1 cellular context compared by ENCODE assay signal in the genomic region with DNA sequence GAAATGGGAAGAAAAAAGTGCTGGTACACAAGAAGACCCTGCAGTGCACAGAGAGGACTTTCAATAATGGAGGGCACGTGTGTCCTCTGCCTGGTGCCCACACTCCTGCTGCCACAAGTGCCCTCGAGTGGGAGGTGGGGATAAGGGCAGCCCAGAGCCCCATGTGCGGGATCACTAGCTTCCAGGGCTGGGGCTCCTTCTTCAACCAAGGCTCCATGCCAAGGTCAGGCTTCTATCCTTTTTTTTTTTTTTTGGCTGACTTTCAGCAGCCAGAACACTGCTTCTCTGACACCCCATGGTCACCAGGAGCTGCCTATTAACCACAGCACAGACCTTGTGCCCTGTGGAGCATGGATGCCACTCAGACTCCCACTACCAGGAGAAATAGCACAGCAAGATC.
TF ChIP-seq lines count a peak whose summit lies in the region.

No MANE protein-coding gene starts in this region.

TF ChIP-seq in GM23338, 12 proteins besides CTCF, POLR2A, EP300 and RAD21 (continued from another document):
- TF ChIP-seq, protein P1, sequence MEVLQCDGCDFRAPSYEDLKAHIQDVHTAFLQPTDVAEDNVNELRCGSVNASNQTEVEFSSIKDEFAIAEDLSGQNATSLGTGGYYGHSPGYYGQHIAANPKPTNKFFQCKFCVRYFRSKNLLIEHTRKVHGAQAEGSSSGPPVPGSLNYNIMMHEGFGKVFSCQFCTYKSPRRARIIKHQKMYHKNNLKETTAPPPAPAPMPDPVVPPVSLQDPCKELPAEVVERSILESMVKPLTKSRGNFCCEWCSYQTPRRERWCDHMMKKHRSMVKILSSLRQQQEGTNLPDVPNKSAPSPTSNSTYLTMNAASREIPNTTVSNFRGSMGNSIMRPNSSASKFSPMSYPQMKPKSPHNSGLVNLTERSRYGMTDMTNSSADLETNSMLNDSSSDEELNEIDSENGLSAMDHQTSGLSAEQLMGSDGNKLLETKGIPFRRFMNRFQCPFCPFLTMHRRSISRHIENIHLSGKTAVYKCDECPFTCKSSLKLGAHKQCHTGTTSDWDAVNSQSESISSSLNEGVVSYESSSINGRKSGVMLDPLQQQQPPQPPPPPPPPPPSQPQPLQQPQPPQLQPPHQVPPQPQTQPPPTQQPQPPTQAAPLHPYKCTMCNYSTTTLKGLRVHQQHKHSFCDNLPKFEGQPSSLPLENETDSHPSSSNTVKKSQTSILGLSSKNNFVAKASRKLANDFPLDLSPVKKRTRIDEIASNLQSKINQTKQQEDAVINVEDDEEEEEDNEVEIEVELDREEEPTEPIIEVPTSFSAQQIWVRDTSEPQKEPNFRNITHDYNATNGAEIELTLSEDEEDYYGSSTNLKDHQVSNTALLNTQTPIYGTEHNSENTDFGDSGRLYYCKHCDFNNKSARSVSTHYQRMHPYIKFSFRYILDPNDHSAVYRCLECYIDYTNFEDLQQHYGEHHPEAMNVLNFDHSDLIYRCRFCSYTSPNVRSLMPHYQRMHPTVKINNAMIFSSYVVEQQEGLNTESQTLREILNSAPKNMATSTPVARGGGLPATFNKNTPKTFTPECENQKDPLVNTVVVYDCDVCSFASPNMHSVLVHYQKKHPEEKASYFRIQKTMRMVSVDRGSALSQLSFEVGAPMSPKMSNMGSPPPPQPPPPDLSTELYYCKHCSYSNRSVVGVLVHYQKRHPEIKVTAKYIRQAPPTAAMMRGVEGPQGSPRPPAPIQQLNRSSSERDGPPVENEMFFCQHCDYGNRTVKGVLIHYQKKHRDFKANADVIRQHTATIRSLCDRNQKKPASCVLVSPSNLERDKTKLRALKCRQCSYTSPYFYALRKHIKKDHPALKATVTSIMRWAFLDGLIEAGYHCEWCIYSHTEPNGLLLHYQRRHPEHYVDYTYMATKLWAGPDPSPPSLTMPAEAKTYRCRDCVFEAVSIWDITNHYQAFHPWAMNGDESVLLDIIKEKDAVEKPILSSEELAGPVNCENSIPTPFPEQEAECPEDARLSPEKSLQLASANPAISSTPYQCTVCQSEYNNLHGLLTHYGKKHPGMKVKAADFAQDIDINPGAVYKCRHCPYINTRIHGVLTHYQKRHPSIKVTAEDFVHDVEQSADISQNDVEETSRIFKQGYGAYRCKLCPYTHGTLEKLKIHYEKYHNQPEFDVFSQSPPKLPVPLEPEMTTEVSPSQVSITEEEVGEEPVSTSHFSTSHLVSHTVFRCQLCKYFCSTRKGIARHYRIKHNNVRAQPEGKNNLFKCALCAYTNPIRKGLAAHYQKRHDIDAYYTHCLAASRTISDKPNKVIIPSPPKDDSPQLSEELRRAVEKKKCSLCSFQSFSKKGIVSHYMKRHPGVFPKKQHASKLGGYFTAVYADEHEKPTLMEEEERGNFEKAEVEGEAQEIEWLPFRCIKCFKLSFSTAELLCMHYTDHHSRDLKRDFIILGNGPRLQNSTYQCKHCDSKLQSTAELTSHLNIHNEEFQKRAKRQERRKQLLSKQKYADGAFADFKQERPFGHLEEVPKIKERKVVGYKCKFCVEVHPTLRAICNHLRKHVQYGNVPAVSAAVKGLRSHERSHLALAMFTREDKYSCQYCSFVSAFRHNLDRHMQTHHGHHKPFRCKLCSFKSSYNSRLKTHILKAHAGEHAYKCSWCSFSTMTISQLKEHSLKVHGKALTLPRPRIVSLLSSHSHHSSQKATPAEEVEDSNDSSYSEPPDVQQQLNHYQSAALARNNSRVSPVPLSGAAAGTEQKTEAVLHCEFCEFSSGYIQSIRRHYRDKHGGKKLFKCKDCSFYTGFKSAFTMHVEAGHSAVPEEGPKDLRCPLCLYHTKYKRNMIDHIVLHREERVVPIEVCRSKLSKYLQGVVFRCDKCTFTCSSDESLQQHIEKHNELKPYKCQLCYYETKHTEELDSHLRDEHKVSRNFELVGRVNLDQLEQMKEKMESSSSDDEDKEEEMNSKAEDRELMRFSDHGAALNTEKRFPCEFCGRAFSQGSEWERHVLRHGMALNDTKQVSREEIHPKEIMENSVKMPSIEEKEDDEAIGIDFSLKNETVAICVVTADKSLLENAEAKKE (CRISPR knock-in tag; IDR thresholded peaks at IDR 0.05): no peak
- TF ChIP-seq CREB1 (CRISPR knock-in tag; IDR thresholded peaks at IDR 0.05; ENCODE audit: low read depth) (no peak), EZH2phosphoT487 (IDR thresholded peaks at IDR 0.05; ENCODE audit: unreplicated experiment) (no peak), ZNF331 (CRISPR knock-in tag; IDR thresholded peaks at IDR 0.05; ENCODE audit: low read depth) (no peak), POLR2AphosphoS5 (IDR thresholded peaks at IDR 0.05; ENCODE audit: low read depth) (no peak), EZH2 (IDR thresholded peaks at IDR 0.05; ENCODE audit: low read depth, unreplicated experiment) (no peak), JUNB (IDR thresholded peaks at IDR 0.05; ENCODE audit: unreplicated experiment) (no peak)
